1 cellular context compared by ENCODE assay signal in the genomic region with DNA sequence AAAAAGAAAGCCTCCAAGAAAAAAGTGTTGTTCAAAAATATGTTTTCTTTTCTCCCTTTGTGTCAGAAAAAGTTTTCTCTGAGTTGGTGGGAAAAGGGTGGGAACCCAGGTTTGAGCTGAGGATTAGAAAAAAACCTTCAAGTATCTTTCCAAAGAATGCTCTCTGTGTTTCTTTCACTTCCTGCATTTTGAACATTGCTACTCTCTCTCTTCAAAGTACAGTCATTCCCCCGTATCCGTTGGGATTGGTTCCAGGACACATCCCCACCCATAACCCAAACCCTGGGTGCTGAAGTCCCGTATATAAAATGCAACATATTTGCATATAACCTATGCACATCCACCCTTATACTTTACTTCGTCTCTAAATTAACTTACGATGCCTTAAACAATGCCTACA.
TF ChIP-seq lines count a peak whose summit lies in the region.

No MANE protein-coding gene starts in this region.

TF ChIP-seq in IMR-90, 13 proteins besides CTCF, POLR2A, EP300 and RAD21:
- TF ChIP-seq RCOR1 (IDR thresholded peaks at IDR 0.05; ENCODE audit: insufficient replicate concordance, low read length) = no peak
- no peak for TF ChIP-seq CHD1 (IDR thresholded peaks at IDR 0.05; ENCODE audit: low read depth, low read length)
- TF ChIP-seq CEBPB (IDR thresholded peaks at IDR 0.05; ENCODE audit: low read depth, low read length) = no peak
